In genomic region chr12:124904306-124905098, GRCh38 we compare ENCODE assay signal across 1 cellular context.
TF ChIP-seq lines count a peak whose summit lies in the region.

No MANE protein-coding gene starts in this region.

TF ChIP-seq in HepG2, 621 proteins besides CTCF, POLR2A, EP300 and RAD21 (continued from another document and continues in another):
- TF ChIP-seq ELK4 (CRISPR knock-in tag; IDR thresholded peaks at IDR 0.05; ENCODE audit: borderline replicate concordance) (no peak), DNMT3B (CRISPR knock-in tag; conservative IDR thresholded peaks at IDR 0.05) (0 out of 2 replicates have a peak, but pooled peaks have one; percentile 58), GTF3A (CRISPR knock-in tag; conservative IDR thresholded peaks at IDR 0.05) (no peak), TOPORS (CRISPR knock-in tag; IDR thresholded peaks at IDR 0.05) (no peak), MLLT10 (CRISPR knock-in tag; IDR thresholded peaks at IDR 0.05) (no peak), TSC22D2 (CRISPR knock-in tag; IDR thresholded peaks at IDR 0.05; ENCODE audit: borderline replicate concordance) (no peak), KLF15 (CRISPR knock-in tag; IDR thresholded peaks at IDR 0.05; ENCODE audit: borderline replicate concordance) (no peak), POLR2G (IDR thresholded peaks at IDR 0.05; ENCODE audit: low read depth, low read length) (peak; percentile 54), DRAP1 (CRISPR knock-in tag; IDR thresholded peaks at IDR 0.05) (peak; percentile 54; the same call in 1 of the 2 replicates), ZNF557 (CRISPR knock-in tag; IDR thresholded peaks at IDR 0.05) (peak; percentile 85; the same call in 1 of the 2 replicates), ZNF484 (CRISPR knock-in tag; IDR thresholded peaks at IDR 0.05; ENCODE audit: borderline replicate concordance, low read depth) (no peak), SRY (CRISPR knock-in tag; IDR thresholded peaks at IDR 0.05) (no peak), HHEX (CRISPR knock-in tag; IDR thresholded peaks at IDR 0.05) (no peak), TCF7 (IDR thresholded peaks at IDR 0.05; ENCODE audit: low read depth) (no peak), TIGD3 (CRISPR knock-in tag; IDR thresholded peaks at IDR 0.05; ENCODE audit: borderline replicate concordance) (no peak), HNRNPK (IDR thresholded peaks at IDR 0.05; ENCODE audit: low read depth, low read length, poor library complexity, severe bottlenecking) (no peak), GABPB1 (CRISPR knock-in tag; IDR thresholded peaks at IDR 0.05) (peak; percentile 40; the same call in 1 of the 2 replicates), ZNF546 (CRISPR knock-in tag; conservative IDR thresholded peaks at IDR 0.05) (no peak), ZSCAN5A (CRISPR knock-in tag; IDR thresholded peaks at IDR 0.05; ENCODE audit: borderline replicate concordance) (no peak; the same call in 1 of the 2 replicates), ZBTB33 (CRISPR knock-in tag; IDR thresholded peaks at IDR 0.05) (peak; percentile 48; the same call in 1 of the 2 replicates), IRF9 (CRISPR knock-in tag; IDR thresholded peaks at IDR 0.05; ENCODE audit: borderline replicate concordance) (peak; percentile 74), ZSCAN22 (CRISPR knock-in tag; IDR thresholded peaks at IDR 0.05) (no peak), NFAT5 (CRISPR knock-in tag; IDR thresholded peaks at IDR 0.05) (0 out of 2 replicates have a peak, but pooled peaks have one; percentile 50), ZNF879 (CRISPR knock-in tag; IDR thresholded peaks at IDR 0.05) (no peak), RARG (CRISPR knock-in tag; IDR thresholded peaks at IDR 0.05; ENCODE audit: low read depth) (no peak), ZNF549 (CRISPR knock-in tag; IDR thresholded peaks at IDR 0.05) (no peak), ATF1 (CRISPR knock-in tag; IDR thresholded peaks at IDR 0.05) (no peak), MIER2 (CRISPR knock-in tag; IDR thresholded peaks at IDR 0.05) (no peak), ZNF3 (CRISPR knock-in tag; IDR thresholded peaks at IDR 0.05) (no peak), KDM3A (CRISPR knock-in tag; IDR thresholded peaks at IDR 0.05; ENCODE audit: low read depth) (0 out of 2 replicates have a peak, but pooled peaks have one; percentile 53), ZBTB37 (CRISPR knock-in tag; IDR thresholded peaks at IDR 0.05) (no peak), SSRP1 (CRISPR knock-in tag; IDR thresholded peaks at IDR 0.05) (peak; percentile 81), RELA (CRISPR knock-in tag; IDR thresholded peaks at IDR 0.05) (no peak), ARHGAP35 (CRISPR knock-in tag; IDR thresholded peaks at IDR 0.05; ENCODE audit: borderline replicate concordance) (no peak; the same call in 1 of the 2 replicates), ARID3A (IDR thresholded peaks at IDR 0.05; ENCODE audit: low read depth, low read length) (no peak), NFIB (CRISPR knock-in tag; IDR thresholded peaks at IDR 0.05; ENCODE audit: borderline replicate concordance) (no peak), SKIL (CRISPR knock-in tag; IDR thresholded peaks at IDR 0.05; ENCODE audit: borderline replicate concordance) (peak; percentile 26; the same call in 1 of the 2 replicates), ATM (IDR thresholded peaks at IDR 0.05; ENCODE audit: borderline replicate concordance) (no peak), ZBTB20 (CRISPR knock-in tag; IDR thresholded peaks at IDR 0.05; ENCODE audit: borderline replicate concordance, low read depth) (no peak; the same call in 1 of the 2 replicates), ZNF124 (CRISPR knock-in tag; IDR thresholded peaks at IDR 0.05) (0 out of 2 replicates have a peak, but pooled peaks have one; percentile 52), HOXA3 (CRISPR knock-in tag; IDR thresholded peaks at IDR 0.05) (peak; percentile 91), ZNF792 (CRISPR knock-in tag; IDR thresholded peaks at IDR 0.05) (0 out of 2 replicates have a peak, but pooled peaks have one; percentile 63)
